Comparison of ENCODE assay signal across 8 cellular contexts in genomic region chr6:57021086-57021720, GRCh38. TPM values are rescaled to one million over a fixed set of nuclear protein-coding genes. Genes with fewer than 3 reads are reported as not detected.
A peak's percentile ranks its signal among the peaks of the same experiment; 100 is the strongest.
DNase-seq lines count a peak whose midpoint lies in the region; ATAC-seq and TF ChIP-seq lines count a peak whose summit lies in the region.

No MANE protein-coding gene starts in this region.

- H3K4me1 ChIP-seq in HEK293 (ENCODE audit: control insufficient read depth, insufficient read depth, low read length) (no peaks in the 10 kb centered on the region), fibroblast of lung (ENCODE audit: control insufficient read depth, extremely low read depth, insufficient read depth, low read length) (no peaks in the 10 kb centered on the region)

- no peak overlapping the region for H3K4me2 ChIP-seq in fibroblast of lung (ENCODE audit: extremely low read depth, insufficient read depth, low read length)

- no peaks in the 10 kb centered on the region for H3K9me3 ChIP-seq in HEK293 (ENCODE audit: control insufficient read depth, insufficient read depth, low read depth, low read length)
- no peaks in the 10 kb centered on the region for H3K9me3 ChIP-seq in fibroblast of lung (ENCODE audit: control insufficient read depth, insufficient read depth, low read depth, low read length)

- POLR2A ChIA-PET in HEK293 (lab: Yijun Ruan, JAX), result no interaction called here

- no peak overlapping the region for H2AFZ ChIP-seq in fibroblast of lung (ENCODE audit: low read length)

- no peak overlapping the region for H3K4me3 ChIP-seq in HEK293 (ENCODE audit: low read depth, low read length)
- no peak overlapping the region for H3K4me3 ChIP-seq in fibroblast of lung (replicated peaks in 1 of 4; ENCODE audit: control extremely low read depth in 1 of 4, insufficient read depth in 1 of 4, low read depth in 3 of 4, low read length in 4 of 4)

- intact Hi-C loops in Right ventricle myocardium superior (cut with DNase I) (loop anchor here (5.0 kb wide), 1 partner anchor 114 kb away; no protein-coding TSS in a partner anchor), cardiac septum (cut with DNase I) (loop anchor here (5.0 kb wide), 1 partner anchor 114 kb away; no protein-coding TSS in a partner anchor)

- CTCF ChIA-PET in HEK293 (lab: Yijun Ruan, JAX), result interaction anchor here (0.5 to 5.2 kb wide), 43 partner anchors 8 to 1764 kb away, joined by 3 to 98 read pairs (median 5); partner anchors contain the start of gene BEND6

- no peak overlapping the region for H3K27ac ChIP-seq in HEK293 (ENCODE audit: extremely low read depth, low read depth, low read length)
- no peak overlapping the region for H3K27ac ChIP-seq in fibroblast of lung (ENCODE audit: insufficient read depth, low read length)

- TF ChIP-seq CTCF in HEK293 (tag by site-specific recombination; IDR thresholded peaks at IDR 0.05) (no peak), fibroblast of lung (conservative IDR thresholded peaks at IDR 0.05 in 1 of 2, IDR thresholded peaks at IDR 0.05 in 1 of 2; ENCODE audit: low read depth in 1 of 2, low read length in 2 of 2) (peak; percentile 26 to 40), omental fat pad (IDR thresholded peaks at IDR 0.05) (no peak)

- no peaks in the 10 kb centered on the region for H3K27me3 ChIP-seq in fibroblast of lung (ENCODE audit: control insufficient read depth, insufficient read depth, low read length)

- ATAC-seq in Right ventricle myocardium superior (ENCODE audit: poor library complexity), result peak; percentile 65
- ATAC-seq in omental fat pad (ENCODE audit: low FRiP score), result peak; percentile 54

- H3K36me3 ChIP-seq in HEK293 (ENCODE audit: control insufficient read depth in 2 of 2, insufficient read depth in 1 of 2, low read length in 2 of 2), result no peaks in the 10 kb centered on the region
- no peaks in the 10 kb centered on the region for H3K36me3 ChIP-seq in fibroblast of lung (ENCODE audit: control insufficient read depth, insufficient read depth, low read length)

- H4K20me1 ChIP-seq in fibroblast of lung (ENCODE audit: control insufficient read depth, extremely low read depth, insufficient read depth, low read length), result no peaks in the 10 kb centered on the region

- no peak for DNase-seq in Right ventricle myocardium superior
- no peak for DNase-seq in cardiac septum (ENCODE audit: low spot score)
- DNase-seq in NCI-H1105 (lab: John Stamatoyannopoulos, UW), result peak; percentile 37
- DNase-seq in SKM-1 (lab: John Stamatoyannopoulos, UW; ENCODE audit: unreplicated experiment), result peak; percentile 46
- peak; percentile 53 to 73 for DNase-seq in fibroblast of lung (ENCODE audit: low read depth in 2 of 2)
- DNase-seq in omental fat pad (ENCODE audit: low spot score), result no peak
- no peak for DNase-seq in effector CD8-positive, alpha-beta T cell (lab: John Stamatoyannopoulos, UW)

- no peak overlapping the region for H3K9ac ChIP-seq in fibroblast of lung (ENCODE audit: insufficient read depth, low read length)

- no peaks in the 10 kb centered on the region for H3K79me2 ChIP-seq in fibroblast of lung (ENCODE audit: control insufficient read depth, insufficient read depth, low read length)

TF ChIP-seq in HEK293, 187 proteins besides CTCF, POLR2A, EP300 and RAD21:
- TF ChIP-seq ZNF664 (tag by site-specific recombination; IDR thresholded peaks at IDR 0.05) (no peak), ZNF398 (tag by site-specific recombination; IDR thresholded peaks at IDR 0.05) (no peak), ZNF335 (tag by site-specific recombination; conservative IDR thresholded peaks at IDR 0.05) (peak; percentile 62), ZNF654 (tag by site-specific recombination; IDR thresholded peaks at IDR 0.05; ENCODE audit: low read depth) (peak; percentile 50)

RNA-seq across cellular contexts. Expression of gene KIAA1586, which starts 25.3 kb away (rescaled TPM):
- total RNA-seq in Right ventricle myocardium superior, result 6.5 TPM
- total RNA-seq in cardiac septum, result 9.2 TPM
- 17.3 and 18.2 TPM in 2 replicates for total RNA-seq in fibroblast of lung
- 7.8 and 8.2 TPM in 2 replicates for polyA plus RNA-seq in fibroblast of lung
- 8.5 and 9.0 TPM in 2 replicates for polyA plus RNA-seq in fibroblast of lung (2012)
- 0.39 and 0.63 TPM in 2 replicates for polyA minus RNA-seq in fibroblast of lung (ENCODE audit: low replicate concordance)
- 10 to 100 TPM in 1 of 4 donors, 1 to 10 TPM in 3; 4.7 to 10.7 (median 7.3) TPM for total RNA-seq in omental fat pad

Comparison
In these comparisons a context has a peak if more than half of its experiments do, and no peak if none do; other contexts are left out.
1. DNase-seq: peak in NCI-H1105 (single experiment), SKM-1 (single experiment) and fibroblast of lung (2 of 2); none in Right ventricle myocardium superior (single experiment), cardiac septum (single experiment), omental fat pad (single experiment) and effector CD8-positive, alpha-beta T cell (single experiment).
2. CTCF ChIP-seq: peak in fibroblast of lung (2 of 2); none in HEK293 (single experiment) and omental fat pad (0 of 3).